11 cellular contexts compared by ENCODE assay signal in genomic region chr1:25770541-25771245, GRCh38. TPM values are rescaled to one million over a fixed set of nuclear protein-coding genes. Genes with fewer than 3 reads are reported as not detected.
DNase-seq lines count a peak whose midpoint lies in the region; ATAC-seq and TF ChIP-seq lines count a peak whose summit lies in the region.
"Had no signal": no experiment of that assay in that cellular context is flagged by ENCODE, and none has a peak within 500 bp of the region (broad histone marks: within the 10 kb centered on the region; RNA-seq: fewer than 3 reads in every experiment).

No MANE protein-coding gene starts in this region.

- peak overlapping the region; percentile 87 for H3K27ac Mint-ChIP-seq in progenitor cell of endocrine pancreas
- H3K27ac Mint-ChIP-seq: immature natural killer cell had no signal

- peaks cover 0 to 71% (median 0%) of the 10 kb centered on the region in 11 experiments; a peak in 7 of 22 replicates for H3K27me3 ChIP-seq in BLaER1 treated with 17β-estradiol and CSF1 and Interleukin-3, amounts not matched to agents 10 nM and 100 nM
- H3K27me3 ChIP-seq in KMS-11 (ENCODE audit: insufficient read depth, low read depth) (no peaks in the 10 kb centered on the region), esophagus muscularis mucosa (no peaks in the 10 kb centered on the region)

- WGBS in esophagus muscularis mucosa, result 78% methylated on average over 15 of the region's 15 CpGs

- intact Hi-C loops in esophagus muscularis mucosa (cut with DNase I), result no loop called here

- no peaks in the 10 kb centered on the region for H3K9me3 ChIP-seq in BLaER1 treated with 17β-estradiol and CSF1 and Interleukin-3, amounts not matched to agents 10 nM and 100 nM (replicated peaks in 1 of 11)
- no peaks in the 10 kb centered on the region for H3K9me3 ChIP-seq in esophagus muscularis mucosa

- H3K27ac ChIP-seq in BLaER1 treated with 17β-estradiol and CSF1 and Interleukin-3, amounts not matched to agents 10 nM and 100 nM, result peak overlapping the region in 4 of 11 experiments; percentile 39 to 56 (median 45); a peak in 6 of 22 replicates
- H3K27ac ChIP-seq in KMS-11 (peak overlapping the region; percentile 97; the same call in 1 of the 2 replicates), esophagus muscularis mucosa (replicated peaks in 1 of 4) (peak overlapping the region; percentile 0 to 40 (median 18))

- H3K27me3 Mint-ChIP-seq in progenitor cell of endocrine pancreas, result no peaks in the 10 kb centered on the region

- peak overlapping the region in 6 of 11 experiments; percentile 1 to 63 (median 36); a peak in 10 of 22 replicates for H3K9ac ChIP-seq in BLaER1 treated with 17β-estradiol and CSF1 and Interleukin-3, amounts not matched to agents 10 nM and 100 nM
- H3K9ac ChIP-seq in KMS-11, result no peak overlapping the region

- TF ChIP-seq POLR2A in esophagus muscularis mucosa (IDR thresholded peaks at IDR 0.05; ENCODE audit: low read depth), result no peak

- H3K4me3 ChIP-seq in BLaER1 treated with 17β-estradiol and CSF1 and Interleukin-3, amounts not matched to agents 10 nM and 100 nM, result 0 out of 20 replicates have a peak overlapping the region, but pooled peaks of 1 of the 10 experiments have one; percentile 3
- H3K4me3 ChIP-seq in KMS-11 (IDR thresholded peaks at IDR 0.05; ENCODE audit: insufficient read depth, low read depth, low read length), result no peak overlapping the region
- H3K4me3 ChIP-seq in esophagus muscularis mucosa, result no peak overlapping the region

- H3K4me1 ChIP-seq in BLaER1 treated with 17β-estradiol and CSF1 and Interleukin-3, amounts not matched to agents 10 nM and 100 nM, result peaks cover 54 to 87% (median 75%) of the 10 kb centered on the region in 10 experiments
- peaks cover 87% of the 10 kb centered on the region for H3K4me1 ChIP-seq in KMS-11 (ENCODE audit: low read depth, poor library complexity, severe bottlenecking)
- H3K4me1 ChIP-seq in esophagus muscularis mucosa, result peaks cover 20 to 34% (median 21%) of the 10 kb centered on the region in 4 donors

- H3K79me2 ChIP-seq in KMS-11 (ENCODE audit: insufficient read depth, low read depth), result no peaks in the 10 kb centered on the region

- no peak for TF ChIP-seq EP300 in esophagus muscularis mucosa (IDR thresholded peaks at IDR 0.05)

- no peaks in the 10 kb centered on the region for H3K9me3 Mint-ChIP-seq in progenitor cell of endocrine pancreas (ENCODE audit: low read depth)
- H3K9me3 Mint-ChIP-seq: immature natural killer cell had no signal

- no peaks in the 10 kb centered on the region for H3K36me3 Mint-ChIP-seq in progenitor cell of endocrine pancreas (ENCODE audit: insufficient read depth)

- no peak for TF ChIP-seq CTCF in KMS-11 (conservative IDR thresholded peaks at IDR 0.05; ENCODE audit: low read depth, low read length)
- TF ChIP-seq CTCF in esophagus muscularis mucosa (IDR thresholded peaks at IDR 0.05), result no peak
- TF ChIP-seq CTCF in progenitor cell of endocrine pancreas (IDR thresholded peaks at IDR 0.05; ENCODE audit: unreplicated experiment), result no peak

- H3K4me1 Mint-ChIP-seq in progenitor cell of endocrine pancreas (ENCODE audit: low read depth), result peaks cover 58% of the 10 kb centered on the region

- H4K20me1 ChIP-seq in BLaER1 treated with 17β-estradiol and CSF1 and Interleukin-3, amounts not matched to agents 10 nM and 100 nM, result peaks cover 0 to 44% (median 3%) of the 10 kb centered on the region in 11 experiments; a peak in 8 of 22 replicates
- no peaks in the 10 kb centered on the region for H4K20me1 ChIP-seq in KMS-11 (ENCODE audit: insufficient read depth)

- ATAC-seq in GM19467 (IDR thresholded peaks at IDR 0.05; ENCODE audit: unreplicated experiment) (no peak), GM21717 (IDR thresholded peaks at IDR 0.05; ENCODE audit: unreplicated experiment) (no peak), HG03097 (IDR thresholded peaks at IDR 0.05; ENCODE audit: low FRiP score, unreplicated experiment) (no peak)
- ATAC-seq: Panc1 had no signal

- no peak overlapping the region for H3K4me3 Mint-ChIP-seq in progenitor cell of endocrine pancreas (ENCODE audit: low read depth)
- H3K4me3 Mint-ChIP-seq: immature natural killer cell had no signal

- no peak overlapping the region for H2AFZ ChIP-seq in KMS-11 (ENCODE audit: low read depth)

- H3K4me2 ChIP-seq in BLaER1 treated with 17β-estradiol and CSF1 and Interleukin-3, amounts not matched to agents 10 nM and 100 nM, result peak overlapping the region; percentile 68 to 96 (median 82)
- H3K4me2 ChIP-seq in KMS-11, result peak overlapping the region; percentile 56; the same call in 1 of the 2 replicates

- DNase-seq in esophagus muscularis mucosa (ENCODE audit: extremely low spot score) (no peak), progenitor cell of endocrine pancreas (ENCODE audit: low spot score, unreplicated experiment) (no peak), NCI-H446 treated with DMSO at 0.1 percent for 48 hours (lab: John Stamatoyannopoulos, UW) (no peak)
- DNase-seq: COR-L47, immature natural killer cell had no signal

- no peaks in the 10 kb centered on the region for H3K36me3 ChIP-seq in BLaER1 treated with 17β-estradiol and CSF1 and Interleukin-3, amounts not matched to agents 10 nM and 100 nM
- H3K36me3 ChIP-seq in KMS-11 (ENCODE audit: insufficient read depth), result no peaks in the 10 kb centered on the region
- peaks cover 7 to 39% (median 20%) of the 10 kb centered on the region in 4 donors for H3K36me3 ChIP-seq in esophagus muscularis mucosa

RNA-seq across cellular contexts. Expression of gene SELENON, which starts 29.3 kb away (rescaled TPM):
- total RNA-seq in esophagus muscularis mucosa (10 to 100 TPM; 35.3 to 75.1 (median 50.5) TPM), progenitor cell of endocrine pancreas (79.8 and 87.1 TPM in 2 replicates)

RNA-seq across cellular contexts. Expression of gene MTFR1L, which starts 49.1 kb away (rescaled TPM):
- total RNA-seq in esophagus muscularis mucosa (100 to 1,000 TPM in 2 of 4 donors, 10 to 100 TPM in 2; 91.1 to 107 (median 101) TPM), progenitor cell of endocrine pancreas (55.0 and 58.8 TPM in 2 replicates)
